ENCODE assay signal across 18 cellular contexts in genomic region chr22:37340331-37341262, GRCh38. TPM values are rescaled to one million over a fixed set of nuclear protein-coding genes. Genes with fewer than 3 reads are reported as not detected.
DNase-seq lines count a peak whose midpoint lies in the region; ATAC-seq, FAIRE-seq and TF ChIP-seq lines count a peak whose summit lies in the region.
"Had no signal": no experiment of that assay in that cellular context is flagged by ENCODE, and none has a peak within 500 bp of the region (broad histone marks: within the 10 kb centered on the region; RNA-seq: fewer than 3 reads in every experiment).

No MANE protein-coding gene starts in this region.

- ATAC-seq in HG03196 (IDR thresholded peaks at IDR 0.05; ENCODE audit: unreplicated experiment) (no peak), body of pancreas (no peak)
- ATAC-seq: activated T-cell treated with anti-CD3 and anti-CD28 coated beads, Interleukin-2, amount 50 U/mL, for 72 hours; gastroesophageal sphincter; SK-N-SH treated with all-trans-retinoic acid at 6 μM for 48 hours had no signal

- FAIRE-seq in H1 (lab: Jason Lieb, UNC), result no peak
- FAIRE-seq: GM18507, islet of Langerhans had no signal

- no peak overlapping the region for H2AFZ ChIP-seq in H1 (ENCODE audit: low read length)

- TF ChIP-seq RAD21 in Ishikawa (IDR thresholded peaks at IDR 0.05; ENCODE audit: low read depth) (no peak), H1 (IDR thresholded peaks at IDR 0.05 in 1 of 2, conservative IDR thresholded peaks at IDR 0.05 in 1 of 2; ENCODE audit: low read depth in 2 of 2, low read length in 2 of 2) (no peak; a peak in 1 of 4 replicates)

- no peak overlapping the region for H3K56ac ChIP-seq in H1 (replicated peaks; ENCODE audit: insufficient read length, low read depth, low read length)

- H3K4me3 Mint-ChIP-seq in endothelial cell (ENCODE audit: unreplicated experiment), result no peak overlapping the region
- H3K4me3 Mint-ChIP-seq in osteocyte (ENCODE audit: unreplicated experiment), result no peak overlapping the region
- H3K4me3 Mint-ChIP-seq: activated T-cell treated with anti-CD3 and anti-CD28 coated beads, Interleukin-2, amount 50 U/mL, for 72 hours; stimulated activated effector memory CD8-positive, alpha-beta T cell treated with anti-CD3 and anti-CD28 coated beads, Interleukin-12 subunit alpha, Interleukin-12 subunit beta, amount 100 ng/mL, for 72 hours had no signal

- H4K20me1 ChIP-seq in H1 (replicated peaks in 1 of 2; ENCODE audit: control insufficient read depth in 1 of 2, insufficient read depth in 2 of 2, low read length in 2 of 2), result no peaks in the 10 kb centered on the region

- no peak overlapping the region for H3K27ac Mint-ChIP-seq in endothelial cell (ENCODE audit: unreplicated experiment)
- H3K27ac Mint-ChIP-seq in osteocyte (ENCODE audit: unreplicated experiment), result no peak overlapping the region
- H3K27ac Mint-ChIP-seq: activated T-cell treated with anti-CD3 and anti-CD28 coated beads, Interleukin-2, amount 50 U/mL, for 72 hours; stimulated activated effector memory CD8-positive, alpha-beta T cell treated with anti-CD3 and anti-CD28 coated beads, Interleukin-12 subunit alpha, Interleukin-12 subunit beta, amount 100 ng/mL, for 72 hours had no signal

- no peak overlapping the region for H3K9ac ChIP-seq in H1 (replicated peaks in 1 of 4; ENCODE audit: extremely low read depth in 1 of 4, low read depth in 3 of 4, low read length in 3 of 4)

- H3K14ac ChIP-seq in H1 (ENCODE audit: insufficient read length), result no peak overlapping the region

- H3K4me2 ChIP-seq in H1 (ENCODE audit: insufficient read depth in 1 of 2, low read depth in 2 of 2, low read length in 2 of 2), result peak overlapping the region; percentile 12 to 54; a peak in 3 of 4 replicates

- no peaks in the 10 kb centered on the region for H3K9me3 ChIP-seq in H1 (ENCODE audit: insufficient read depth in 2 of 2, low read depth in 1 of 2, low read length in 1 of 2)
- no peaks in the 10 kb centered on the region for H3K9me3 ChIP-seq in body of pancreas
- H3K9me3 ChIP-seq: adrenal gland, gastroesophageal sphincter had no signal

- H2AK5ac ChIP-seq in H1 (ENCODE audit: low read depth, low read length), result no peak overlapping the region

- H4K5ac ChIP-seq in H1 (ENCODE audit: insufficient read length, low read depth, low read length), result no peak overlapping the region

- no peaks in the 10 kb centered on the region for H3K36me3 Mint-ChIP-seq in endothelial cell (ENCODE audit: low read depth, unreplicated experiment)
- H3K36me3 Mint-ChIP-seq in osteocyte (ENCODE audit: unreplicated experiment), result no peaks in the 10 kb centered on the region
- H3K36me3 Mint-ChIP-seq: stimulated activated effector memory CD8-positive, alpha-beta T cell treated with anti-CD3 and anti-CD28 coated beads, Interleukin-12 subunit alpha, Interleukin-12 subunit beta, amount 100 ng/mL, for 72 hours had no signal

- no peak overlapping the region for H4K91ac ChIP-seq in H1 (replicated peaks; ENCODE audit: insufficient read length, low read length)

- no peak overlapping the region for H3K4me3 ChIP-seq in H1 (ENCODE audit: extremely low read depth in 1 of 4, insufficient read depth in 2 of 4, low read depth in 3 of 4, low read length in 4 of 4)
- H3K4me3 ChIP-seq in body of pancreas, result no peak overlapping the region
- H3K4me3 ChIP-seq: adrenal gland, gastroesophageal sphincter had no signal

- H3K27ac ChIP-seq in H1 (ENCODE audit: low read depth, low read length) (no peak overlapping the region), body of pancreas (no peak overlapping the region)
- H3K27ac ChIP-seq: adrenal gland, gastroesophageal sphincter had no signal

- WGBS in H1 (ENCODE audit: extremely low coverage in 1 of 2, insufficient coverage in 1 of 2, insufficient read length in 1 of 2, insufficient replicate concordance in 2 of 2, low coverage in 1 of 2, low lambda C conversion rate in 2 of 2, missing lambda C conversion rate in 1 of 2), 2 experiments, result 40% methylated on average over 24 of the region's 24 CpGs; no CpG with 5 or more reads in 1 of the 2 experiments
- 30 to 40% methylated on average over 24 of the region's 24 CpGs for WGBS in body of pancreas, 2 donors

- TF ChIP-seq CTCF in H1 (IDR thresholded peaks at IDR 0.05; ENCODE audit: control extremely low read depth in 1 of 3, insufficient read depth in 1 of 3, low read depth in 1 of 3, low read length in 3 of 3) (no peak), endothelial cell (IDR thresholded peaks at IDR 0.05; ENCODE audit: unreplicated experiment) (no peak), body of pancreas (IDR thresholded peaks at IDR 0.05) (no peak), osteocyte (IDR thresholded peaks at IDR 0.05) (no peak)

- H3K27me3 ChIP-seq in H1 (replicated peaks in 1 of 4; ENCODE audit: control insufficient read depth in 3 of 4, extremely low read depth in 1 of 4, insufficient read depth in 3 of 4, low read length in 3 of 4) (peaks cover 0 to 6% (median 4%) of the 10 kb centered on the region in 4 experiments; a peak in 3 of 7 replicates), body of pancreas (no peaks in the 10 kb centered on the region)

- H2BK120ac ChIP-seq in H1 (replicated peaks; ENCODE audit: low read depth, low read length), result no peak overlapping the region

- no peaks in the 10 kb centered on the region for H3K79me2 ChIP-seq in H1 (ENCODE audit: control insufficient read depth in 1 of 2, insufficient read depth in 2 of 2, low read length in 2 of 2)

- H3K23ac ChIP-seq in H1 (ENCODE audit: insufficient read length), result no peak overlapping the region

- no peak overlapping the region; the same call in 1 of the 2 replicates for H2BK15ac ChIP-seq in H1 (ENCODE audit: low read length)

- intact Hi-C loops in body of pancreas (cut with DNase I), result no loop called here

- H3K79me1 ChIP-seq in H1 (ENCODE audit: low read depth, low read length), result no peaks in the 10 kb centered on the region; the same call in 1 of the 2 replicates

- H3K4me1 ChIP-seq in H1 (replicated peaks in 1 of 4; ENCODE audit: control insufficient read depth in 3 of 4, insufficient read depth in 4 of 4, low read length in 3 of 4) (peaks cover 0 to 23% (median 16%) of the 10 kb centered on the region in 4 experiments; a peak in 5 of 7 replicates), body of pancreas (no peaks in the 10 kb centered on the region)
- H3K4me1 ChIP-seq: adrenal gland had no signal

- H3K9me3 Mint-ChIP-seq in endothelial cell (ENCODE audit: unreplicated experiment), result no peaks in the 10 kb centered on the region
- no peaks in the 10 kb centered on the region for H3K9me3 Mint-ChIP-seq in osteocyte (ENCODE audit: unreplicated experiment)
- H3K9me3 Mint-ChIP-seq: activated T-cell treated with anti-CD3 and anti-CD28 coated beads, Interleukin-2, amount 50 U/mL, for 72 hours; stimulated activated effector memory CD8-positive, alpha-beta T cell treated with anti-CD3 and anti-CD28 coated beads, Interleukin-12 subunit alpha, Interleukin-12 subunit beta, amount 100 ng/mL, for 72 hours had no signal

- TF ChIP-seq EP300 in Ishikawa (IDR thresholded peaks at IDR 0.05; ENCODE audit: borderline replicate concordance) (no peak; the same call in 1 of the 2 replicates), H1 (IDR thresholded peaks at IDR 0.05; ENCODE audit: borderline replicate concordance in 1 of 2, low read depth in 2 of 2, low read length in 2 of 2) (no peak)

- no peak overlapping the region for H2BK5ac ChIP-seq in H1 (ENCODE audit: low read depth, low read length)

- POLR2A ChIA-PET in H1 (lab: Charles Lee; ENCODE audit: partially characterized antibody), result interaction anchor here (0.6 kb wide), 1 partner anchor 24 kb away, joined by 3 read pairs; no protein-coding TSS in a partner anchor

- H3K36me3 ChIP-seq in H1 (ENCODE audit: control insufficient read depth in 2 of 4, insufficient read depth in 4 of 4, low read length in 3 of 4) (no peaks in the 10 kb centered on the region), body of pancreas (replicated peaks in 1 of 2; ENCODE audit: insufficient read depth in 1 of 2, low read depth in 2 of 2) (no peaks in the 10 kb centered on the region)
- H3K36me3 ChIP-seq: adrenal gland, gastroesophageal sphincter had no signal

- H3K27me3 Mint-ChIP-seq in endothelial cell (ENCODE audit: unreplicated experiment) (peaks cover 10% of the 10 kb centered on the region), osteocyte (ENCODE audit: unreplicated experiment) (peaks cover 28% of the 10 kb centered on the region)

- peak overlapping the region; percentile 32; the same call in 1 of the 2 replicates for H2BK12ac ChIP-seq in H1 (ENCODE audit: low read depth, low read length)

- H3K18ac ChIP-seq in H1 (ENCODE audit: extremely low read depth, low read length), result no peak overlapping the region; the same call in 1 of the 2 replicates

- peak overlapping the region; percentile 76; the same call in 1 of the 2 replicates for H2BK20ac ChIP-seq in H1 (ENCODE audit: low read length)

- no peak overlapping the region for H4K8ac ChIP-seq in H1 (ENCODE audit: extremely low read depth, insufficient read depth, low read length)

- no peak overlapping the region for H3K4ac ChIP-seq in H1 (replicated peaks; ENCODE audit: insufficient read length, low read depth, low read length)

- CTCF ChIA-PET in H1 (lab: Charles Lee; ENCODE audit: partially characterized antibody), result interaction anchor here (0.8 to 2.7 kb wide), 14 partner anchors 9 to 227 kb away, joined by 3 to 19 read pairs (median 4); no protein-coding TSS in a partner anchor

- no peaks in the 10 kb centered on the region; the same call in 1 of the 2 replicates for H3K23me2 ChIP-seq in H1 (ENCODE audit: low read depth, low read length)

- DNase-seq in COR-L47 (lab: John Stamatoyannopoulos, UW), result peak; percentile 89
- peak; percentile 71 for DNase-seq in NCI-H2227 (lab: John Stamatoyannopoulos, UW; ENCODE audit: unreplicated experiment)
- no peak for DNase-seq in H1 (ENCODE audit: low read depth in 1 of 2, low spot score in 2 of 2)
- DNase-seq in endothelial cell (ENCODE audit: low spot score), result no peak
- DNase-seq in body of pancreas, result no peak
- DNase-seq in osteocyte (ENCODE audit: extremely low spot score, unreplicated experiment), result no peak
- DNase-seq: activated CD4-positive, alpha-beta T cell treated with anti-CD3 and anti-CD28 coated beads, Interleukin-2, amount 50 U/mL, for 48 hours; activated T-cell treated with anti-CD3 and anti-CD28 coated beads, Interleukin-2, amount 50 U/mL, for 72 hours; adrenal gland; nucleus accumbens; trophoblast cell had no signal

- no peak for TF ChIP-seq POLR2A in H1 (IDR thresholded peaks at IDR 0.05; ENCODE audit: control extremely low read depth in 1 of 2, low read depth in 2 of 2, low read length in 2 of 2)
- TF ChIP-seq POLR2A in body of pancreas (IDR thresholded peaks at IDR 0.05), result no peak

- H3K4me1 Mint-ChIP-seq in endothelial cell (ENCODE audit: unreplicated experiment), result peaks cover 6% of the 10 kb centered on the region
- peaks cover 25% of the 10 kb centered on the region for H3K4me1 Mint-ChIP-seq in osteocyte (ENCODE audit: unreplicated experiment)

RNA-seq across cellular contexts. Expression of gene CYTH4, which starts 58.3 kb away (rescaled TPM):
- total RNA-seq in H1 (2021; fragmentation: NEBNext Ultra II Directional; extraction: Animal tissue kit (Norgen Biotek cat#: 25700)), result not detected in 2 replicates
- polyA plus RNA-seq in H1 (2011; rRNA removed), result 0.08 and 0.09 TPM in 2 replicates
- polyA plus RNA-seq in H1 (2011; cell fraction: cytosol; rRNA removed), result 0.43 TPM
- polyA plus RNA-seq in H1 (2011; cell fraction: nucleus; rRNA removed), result 0.16 TPM
- polyA plus RNA-seq in H1 (2012, experiment 1 of 2), result 0.07 to 0.11 TPM in 2 of 4 replicates, not detected in the others
- polyA plus RNA-seq in H1 (2012, experiment 2 of 2), result not detected
- polyA plus RNA-seq in H1 (2013, experiment 1 of 2), result 0.02 TPM
- 0.04 TPM for polyA plus RNA-seq in H1 (2013, experiment 2 of 2)
- polyA minus RNA-seq in H1 (2011; rRNA and poly(A)+ RNA removed), result 0.10 TPM in 1 of 2 replicates, not detected in the other
- not detected for polyA minus RNA-seq in H1 (2011; cell fraction: cytosol; rRNA and poly(A)+ RNA removed)
- not detected for polyA minus RNA-seq in H1 (2011; cell fraction: nucleus; rRNA and poly(A)+ RNA removed)
- total RNA-seq in endothelial cell (ENCODE audit: unreplicated experiment) (0.33 TPM), body of pancreas (1 to 10 TPM; 2.3 to 7.9 TPM), osteocyte (not detected in 2 replicates)

Comparison
In these comparisons a context has a peak if more than half of its experiments do, and no peak if none do; other contexts are left out.
1. DNase-seq: peak in COR-L47 (single experiment) and NCI-H2227 (single experiment); none in H1 (0 of 2), endothelial cell (single experiment), body of pancreas (0 of 4) and osteocyte (single experiment).